Comparison of ENCODE assay signal across 10 cellular contexts in genomic region chr12:67483871-67484554, GRCh38.
DNase-seq lines count a peak whose midpoint lies in the region; ATAC-seq and TF ChIP-seq lines count a peak whose summit lies in the region.
"Had no signal": no experiment of that assay in that cellular context is flagged by ENCODE, and none has a peak within 500 bp of the region (broad histone marks: within the 10 kb centered on the region; RNA-seq: fewer than 3 reads in every experiment).

No MANE protein-coding gene starts in this region.

- intact Hi-C loops in posterior cingulate gyrus (cut with DNase I) = no loop called here

- DNase-seq in SK-N-SH (no peak), RPMI8226 (peak; percentile 81), trophoblast cell (peak; percentile 99), posterior cingulate gyrus (no peak), GM03348 (ENCODE audit: low spot score) (no peak), glomerular visceral epithelial cell (ENCODE audit: extremely low spot score) (no peak)
- DNase-seq: ACHN had no signal

- no peak overlapping the region for H2BK120ac ChIP-seq in trophoblast cell (ENCODE audit: insufficient read depth, low read length, poor library complexity)

- H3K36me3 ChIP-seq in SK-N-SH (replicated peaks in 1 of 2; ENCODE audit: control insufficient read depth in 1 of 2, insufficient read depth in 2 of 2, low read length in 1 of 2) (no peaks in the 10 kb centered on the region), trophoblast cell (ENCODE audit: control insufficient read depth in 1 of 2, insufficient read depth in 2 of 2, low read length in 2 of 2) (peaks cover 0 to 3% of the 10 kb centered on the region in 2 experiments)
- H3K36me3 ChIP-seq: heart left ventricle had no signal

- H3K4me1 ChIP-seq in SK-N-SH (ENCODE audit: control insufficient read depth in 1 of 2, insufficient read depth in 2 of 2, low read depth in 1 of 2, low read length in 1 of 2) = peaks cover 0 to 7% of the 10 kb centered on the region in 2 experiments; a peak in 2 of 4 replicates
- peaks cover 7 to 12% of the 10 kb centered on the region in 2 experiments for H3K4me1 ChIP-seq in trophoblast cell (ENCODE audit: control insufficient read depth in 1 of 2, insufficient read depth in 2 of 2, low read length in 2 of 2)

- H2AFZ ChIP-seq in SK-N-SH (ENCODE audit: low read depth) (no peak overlapping the region), trophoblast cell (ENCODE audit: insufficient read depth, low read length, poor library complexity) (no peak overlapping the region)

- TF ChIP-seq RAD21 in SK-N-SH (IDR thresholded peaks at IDR 0.05; ENCODE audit: low read length) = no peak

- H4K20me1 ChIP-seq in SK-N-SH (ENCODE audit: insufficient read depth) = no peaks in the 10 kb centered on the region

- no peak for TF ChIP-seq CTCF in SK-N-SH (IDR thresholded peaks at IDR 0.05)

- H3K27me3 ChIP-seq in SK-N-SH (ENCODE audit: insufficient read depth) = no peaks in the 10 kb centered on the region
- no peaks in the 10 kb centered on the region for H3K27me3 ChIP-seq in trophoblast cell (ENCODE audit: insufficient read depth, low read length)
- H3K27me3 ChIP-seq: heart left ventricle had no signal

- no peak overlapping the region for H3K9ac ChIP-seq in SK-N-SH
- H3K9ac ChIP-seq in trophoblast cell (ENCODE audit: low read length) = no peak overlapping the region

- H3K4me2 ChIP-seq in SK-N-SH = no peak overlapping the region
- H3K4me2 ChIP-seq in trophoblast cell (ENCODE audit: low read length) = no peak overlapping the region

- CTCF ChIA-PET in SK-N-SH (lab: Yijun Ruan, JAX) = interaction anchor here (1.1 kb wide), 1 partner anchor 11 kb away, joined by 3 read pairs; no protein-coding TSS in a partner anchor

- peak; percentile 31; the same call in 2 of the 3 replicates for ATAC-seq in SK-N-SH treated with all-trans-retinoic acid at 6 μM for 48 hours
- peak; percentile 39 for ATAC-seq in HG02588 (IDR thresholded peaks at IDR 0.05; ENCODE audit: unreplicated experiment)

- no peak overlapping the region for H3K14ac ChIP-seq in trophoblast cell (ENCODE audit: low read length)

- H3K79me1 ChIP-seq in trophoblast cell (ENCODE audit: low read length) = no peaks in the 10 kb centered on the region

- 72% methylated on average over 3 of the region's 3 CpGs for WGBS in SK-N-SH (ENCODE audit: low lambda C conversion rate)
- no CpG with 5 or more reads among the region's 3 CpGs for WGBS in trophoblast cell (ENCODE audit: extremely low coverage, insufficient coverage, insufficient read length)

- H4K91ac ChIP-seq in trophoblast cell (ENCODE audit: low read depth, low read length) = no peak overlapping the region

- H2BK12ac ChIP-seq in trophoblast cell (ENCODE audit: low read length) = no peak overlapping the region

- H2BK5ac ChIP-seq in trophoblast cell (ENCODE audit: low read depth, low read length, poor library complexity) = no peak overlapping the region

- H3K79me2 ChIP-seq in SK-N-SH (ENCODE audit: insufficient read depth) = no peaks in the 10 kb centered on the region
- no peaks in the 10 kb centered on the region for H3K79me2 ChIP-seq in trophoblast cell (ENCODE audit: control insufficient read depth, insufficient read depth, low read length, poor library complexity)

- H3K23ac ChIP-seq in trophoblast cell (ENCODE audit: low read length) = no peak overlapping the region

- no peak overlapping the region for H3K27ac ChIP-seq in SK-N-SH (ENCODE audit: low read depth in 2 of 2, low read length in 1 of 2)
- no peak overlapping the region for H3K27ac ChIP-seq in trophoblast cell (ENCODE audit: low read depth, low read length)

- POLR2A ChIA-PET in SK-N-SH (lab: Yijun Ruan, JAX) = no interaction called here

- no peak overlapping the region for H4K8ac ChIP-seq in trophoblast cell (ENCODE audit: low read depth, low read length)

- H3K4me3 ChIP-seq in SK-N-SH (ENCODE audit: low read depth in 2 of 2, low read length in 1 of 2) (no peak overlapping the region), trophoblast cell (ENCODE audit: low read depth, low read length) (no peak overlapping the region)
- H3K4me3 ChIP-seq: heart left ventricle had no signal

- TF ChIP-seq EP300 in SK-N-SH (IDR thresholded peaks at IDR 0.05; ENCODE audit: borderline replicate concordance in 1 of 2, low read depth in 1 of 2, low read length in 1 of 2) = no peak

- no peaks in the 10 kb centered on the region for H3F3A ChIP-seq in SK-N-SH (replicated peaks; ENCODE audit: insufficient read depth)

- H3K18ac ChIP-seq in trophoblast cell (ENCODE audit: low read length) = no peak overlapping the region

- H2AK5ac ChIP-seq in trophoblast cell (ENCODE audit: low read length) = no peak overlapping the region

- no peak overlapping the region for H3K4ac ChIP-seq in trophoblast cell (ENCODE audit: low read depth, low read length)

- H3K9me3 ChIP-seq in SK-N-SH = no peaks in the 10 kb centered on the region
- H3K9me3 ChIP-seq in trophoblast cell (ENCODE audit: insufficient read depth, low read depth, low read length) = peaks cover 12% of the 10 kb centered on the region

- no peaks in the 10 kb centered on the region; the same call in 1 of the 2 replicates for H3K9me2 ChIP-seq in SK-N-SH

- H4K12ac ChIP-seq in trophoblast cell (ENCODE audit: low read depth, low read length) = no peak overlapping the region

TF ChIP-seq in SK-N-SH treated with all-trans-retinoic acid at 6 μM for 48 hours, 23 proteins besides CTCF, POLR2A, EP300 and RAD21:
- TF ChIP-seq ZC3H10 (CRISPR knock-in tag; IDR thresholded peaks at IDR 0.05) (no peak), TOX (CRISPR knock-in tag; IDR thresholded peaks at IDR 0.05; ENCODE audit: borderline replicate concordance) (no peak), GLIS3 (CRISPR knock-in tag; IDR thresholded peaks at IDR 0.05) (no peak), ARNTL (CRISPR knock-in tag; IDR thresholded peaks at IDR 0.05; ENCODE audit: borderline replicate concordance, low read depth) (no peak), BACH2 (CRISPR knock-in tag; IDR thresholded peaks at IDR 0.05; ENCODE audit: borderline replicate concordance) (no peak), ZNF565 (CRISPR knock-in tag; conservative IDR thresholded peaks at IDR 0.05; ENCODE audit: low read depth) (no peak), ZFP3 (CRISPR knock-in tag; IDR thresholded peaks at IDR 0.05) (no peak), ZNF8 (CRISPR knock-in tag; IDR thresholded peaks at IDR 0.05) (no peak), PPARA (CRISPR knock-in tag; IDR thresholded peaks at IDR 0.05; ENCODE audit: borderline replicate concordance) (no peak), SNAI2 (CRISPR knock-in tag; IDR thresholded peaks at IDR 0.05) (no peak), TCF4 (CRISPR knock-in tag; IDR thresholded peaks at IDR 0.05; ENCODE audit: borderline replicate concordance) (no peak)

TF ChIP-seq in SK-N-SH, 30 proteins besides CTCF, POLR2A, EP300 and RAD21 (continues in another document):
- TF ChIP-seq TEAD4 (IDR thresholded peaks at IDR 0.05; ENCODE audit: borderline replicate concordance, insufficient read depth) = no peak
- no peak for TF ChIP-seq ELF1 (IDR thresholded peaks at IDR 0.05)
- no peak for TF ChIP-seq USF1 (IDR thresholded peaks at IDR 0.05; ENCODE audit: borderline replicate concordance, low read depth)
- TF ChIP-seq ZBTB33 (IDR thresholded peaks at IDR 0.05; ENCODE audit: borderline replicate concordance, low read depth) = no peak
- TF ChIP-seq SIN3A (IDR thresholded peaks at IDR 0.05; ENCODE audit: borderline replicate concordance, low read depth, low read length) = no peak
- no peak for TF ChIP-seq PBX3 (IDR thresholded peaks at IDR 0.05)
- no peak for TF ChIP-seq POLR2AphosphoS5 (IDR thresholded peaks at IDR 0.05; ENCODE audit: low read depth, low read length)
- no peak for TF ChIP-seq RXRA (IDR thresholded peaks at IDR 0.05; ENCODE audit: borderline replicate concordance, low read depth)
- no peak for TF ChIP-seq RCOR1 (IDR thresholded peaks at IDR 0.05; ENCODE audit: low read length)
- no peak for TF ChIP-seq YY1 (IDR thresholded peaks at IDR 0.05; ENCODE audit: low read depth)
- TF ChIP-seq GATA2 (CRISPR knock-in tag; IDR thresholded peaks at IDR 0.05) = no peak
- TF ChIP-seq MAX (IDR thresholded peaks at IDR 0.05; ENCODE audit: low read depth) = no peak
- TF ChIP-seq CHD2 (IDR thresholded peaks at IDR 0.05; ENCODE audit: low read length, partially characterized antibody) = no peak
- no peak for TF ChIP-seq FOSL2 (IDR thresholded peaks at IDR 0.05; ENCODE audit: borderline replicate concordance, low read depth)

Comparison
In these comparisons a context has a peak if more than half of its experiments do, and no peak if none do; other contexts are left out.
1. DNase-seq: peak in RPMI8226 (single experiment) and trophoblast cell (2 of 2); none in SK-N-SH (single experiment), posterior cingulate gyrus (0 of 10), GM03348 (single experiment) and glomerular visceral epithelial cell (single experiment).